In genomic region chr1:89975540-89976125, GRCh38 we compare ENCODE assay signal across 1 cellular context.
TF ChIP-seq lines count a peak whose summit lies in the region.

No MANE protein-coding gene starts in this region.

TF ChIP-seq in SK-N-SH treated with all-trans-retinoic acid at 6 μM for 48 hours, 23 proteins besides CTCF, POLR2A, EP300 and RAD21 (continued from another document):
- TF ChIP-seq ZNF70 (CRISPR knock-in tag; IDR thresholded peaks at IDR 0.05) (no peak), ZNF565 (CRISPR knock-in tag; conservative IDR thresholded peaks at IDR 0.05; ENCODE audit: low read depth) (no peak), ARNTL (CRISPR knock-in tag; IDR thresholded peaks at IDR 0.05; ENCODE audit: borderline replicate concordance, low read depth) (no peak), TOX (CRISPR knock-in tag; IDR thresholded peaks at IDR 0.05; ENCODE audit: borderline replicate concordance) (no peak)
